Comparison of ENCODE assay signal across 8 cellular contexts in genomic region chr5:24642022-24642421, GRCh38. TPM values are rescaled to one million over a fixed set of nuclear protein-coding genes. Genes with fewer than 3 reads are reported as not detected.
DNase-seq lines count a peak whose midpoint lies in the region; ATAC-seq and TF ChIP-seq lines count a peak whose summit lies in the region.

No MANE protein-coding gene starts in this region.

- peak; percentile 19 for TF ChIP-seq CTCF in AG09309 (IDR thresholded peaks at IDR 0.05; ENCODE audit: control insufficient read depth, insufficient read depth, low read depth, low read length, missing control alignments)
- peak; percentile 62; the same call in 1 of the 2 replicates for TF ChIP-seq CTCF in Panc1 (IDR thresholded peaks at IDR 0.05)
- peak; percentile 66 for TF ChIP-seq CTCF in foreskin keratinocyte (conservative IDR thresholded peaks at IDR 0.05)

- in situ Hi-C loops in Panc1 (cut with HindIII; ENCODE audit: low pct_unique_long_range_greater_than_20kb, low sequenced_read_pairs) = no loop called here

- H3K4me1 Mint-ChIP-seq in activated T-cell treated with anti-CD3 and anti-CD28 coated beads, Interleukin-2, amount 50 U/mL, for 72 hours (ENCODE audit: low read depth) = no peaks in the 10 kb centered on the region

- H3K9me3 Mint-ChIP-seq in activated T-cell treated with anti-CD3 and anti-CD28 coated beads, Interleukin-2, amount 50 U/mL, for 72 hours = peaks cover 0 to 2% of the 10 kb centered on the region in 2 donors

- no peaks in the 10 kb centered on the region for H3K36me3 Mint-ChIP-seq in activated T-cell treated with anti-CD3 and anti-CD28 coated beads, Interleukin-2, amount 50 U/mL, for 72 hours (ENCODE audit: insufficient read depth in 2 of 2)

- POLR2A ChIA-PET in Panc1 (lab: Charles Lee) = no interaction called here

- no peaks in the 10 kb centered on the region for H3K27me3 Mint-ChIP-seq in activated T-cell treated with anti-CD3 and anti-CD28 coated beads, Interleukin-2, amount 50 U/mL, for 72 hours (ENCODE audit: low read depth)

- CTCF ChIA-PET in Panc1 (lab: Charles Lee) = no interaction called here

- peak; percentile 48 for ATAC-seq in HG02610 (IDR thresholded peaks at IDR 0.05; ENCODE audit: unreplicated experiment)
- peak; percentile 74; the same call in 1 of the 2 replicates for ATAC-seq in Panc1
- peak; percentile 75 for ATAC-seq in foreskin keratinocyte
- ATAC-seq in GM21447 (IDR thresholded peaks at IDR 0.05; ENCODE audit: unreplicated experiment) = no peak
- ATAC-seq in activated T-cell treated with anti-CD3 and anti-CD28 coated beads, Interleukin-2, amount 50 U/mL, for 72 hours (replicated peaks in 1 of 2) = no peak

- H3K4me3 Mint-ChIP-seq in activated T-cell treated with anti-CD3 and anti-CD28 coated beads, Interleukin-2, amount 50 U/mL, for 72 hours = no peak overlapping the region

- no peak overlapping the region for H3K27ac Mint-ChIP-seq in activated T-cell treated with anti-CD3 and anti-CD28 coated beads, Interleukin-2, amount 50 U/mL, for 72 hours

- no TSS peak for BruUV-seq in Panc1 (replicated peaks; lab: Mats Ljungman, UMichigan)

- H3K27ac ChIP-seq in Panc1 (ENCODE audit: low read length) = no peak overlapping the region
- no peak overlapping the region for H3K27ac ChIP-seq in foreskin keratinocyte

- no peaks in the 10 kb centered on the region; the same call in 1 of the 2 replicates for H3K27me3 ChIP-seq in Panc1 (ENCODE audit: control insufficient read depth, insufficient read depth, low read length)
- no peaks in the 10 kb centered on the region for H3K27me3 ChIP-seq in foreskin keratinocyte

- intact Hi-C loops in Panc1 (cut with micrococcal nuclease; ENCODE audit: unreplicated experiment) = no loop called here

- no peaks in the 10 kb centered on the region for H3K36me3 ChIP-seq in Panc1 (ENCODE audit: control insufficient read depth, insufficient read depth, low read length)

- DNase-seq in AG09309 (ENCODE audit: low read depth) = no peak
- DNase-seq in Panc1 (ENCODE audit: low read depth, low spot score) = peak; percentile 42
- peak in 1 of 2 donors; percentile 28 for DNase-seq in foreskin keratinocyte
- no peak for DNase-seq in activated T-cell treated with anti-CD3 and anti-CD28 coated beads, Interleukin-2, amount 50 U/mL, for 72 hours
- DNase-seq in iPS-NIHi7 (ENCODE audit: extremely low spot score) = no peak
- DNase-seq in activated CD4-positive, alpha-beta T cell treated with anti-CD3 and anti-CD28 coated beads for 4 hours = no peak

- H3K9me3 ChIP-seq in Panc1 (ENCODE audit: control insufficient read depth, insufficient read depth, low read depth, low read length) = no peaks in the 10 kb centered on the region

- H3K4me1 ChIP-seq in Panc1 (ENCODE audit: control insufficient read depth, insufficient read depth, low read length) (no peaks in the 10 kb centered on the region), foreskin keratinocyte (no peaks in the 10 kb centered on the region)

- H3K4me3 ChIP-seq in AG09309 (ENCODE audit: control insufficient read depth, low read depth, low read length) (no peak overlapping the region), Panc1 (ENCODE audit: low read depth in 2 of 2, low read length in 2 of 2) (no peak overlapping the region)

RNA-seq across cellular contexts. Expression of gene CDH10, which starts 2.8 kb away (rescaled TPM):
- 0.72 TPM for total RNA-seq in Panc1 (2021; ENCODE audit: unreplicated experiment)
- polyA plus RNA-seq in Panc1 (2012; ENCODE audit: insufficient read length) = 0.74 TPM
- 0.11 and 0.24 TPM in 2 replicates for total RNA-seq in foreskin keratinocyte
- polyA plus RNA-seq in foreskin keratinocyte = 0.02 and 0.17 TPM in 2 replicates
- total RNA-seq in activated T-cell treated with anti-CD3 and anti-CD28 coated beads, Interleukin-2, amount 50 U/mL, for 72 hours = not detected

Comparison
In these comparisons a context has a peak if more than half of its experiments do, and no peak if none do; other contexts are left out.
1. ATAC-seq: peak in HG02610 (single experiment), Panc1 (single experiment) and foreskin keratinocyte (single experiment); none in GM21447 (single experiment) and activated T-cell treated with anti-CD3 and anti-CD28 coated beads, Interleukin-2, amount 50 U/mL, for 72 hours (0 of 2).
2. Peak in every context shown above with its lines, with median percentiles within 50 percentile points of each other: CTCF ChIP-seq.